17 cellular contexts compared by ENCODE assay signal in the genomic region with DNA sequence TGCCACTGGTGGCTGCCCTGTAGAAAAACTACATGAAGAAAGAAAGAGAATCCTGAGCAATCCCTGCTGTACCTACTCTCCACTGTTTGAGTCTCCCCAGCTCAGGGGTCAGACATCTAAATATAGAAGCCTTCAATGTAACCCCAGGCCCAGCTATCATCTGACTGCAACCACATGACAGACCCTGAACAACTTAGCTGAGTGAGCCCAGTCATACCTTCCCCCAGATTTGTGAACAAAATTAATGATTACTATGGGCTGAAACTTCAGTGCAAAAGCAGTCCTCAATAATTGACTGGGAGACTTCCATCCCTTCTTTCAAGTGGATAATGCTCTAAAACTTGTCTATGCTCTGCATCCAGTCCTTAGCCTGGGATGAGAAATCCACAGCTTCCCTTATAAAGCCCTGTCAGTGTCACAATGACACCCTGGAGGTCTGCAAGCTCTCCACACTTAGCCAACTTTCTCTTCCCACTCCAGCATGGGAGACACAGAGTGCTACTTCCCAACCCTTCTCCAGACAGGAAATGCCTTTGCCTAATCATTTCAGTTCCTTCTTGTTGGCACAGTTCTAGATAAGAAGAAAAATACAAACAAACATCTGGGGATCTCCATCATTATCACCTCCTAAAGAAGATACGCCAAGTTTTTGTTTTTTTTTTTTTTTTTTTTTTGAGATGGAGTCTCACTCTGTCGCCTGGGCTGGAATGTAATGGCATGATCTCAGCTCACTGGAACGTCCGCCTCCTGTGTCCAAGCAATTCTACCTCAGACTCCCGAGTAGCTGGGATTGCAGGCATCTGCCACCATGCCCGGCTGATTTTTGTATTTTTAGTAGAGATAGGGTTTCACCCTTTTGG.
DNase-seq lines count a peak whose midpoint lies in the region; FAIRE-seq and TF ChIP-seq lines count a peak whose summit lies in the region.
"Had no signal": no experiment of that assay in that cellular context is flagged by ENCODE, and none has a peak within 500 bp of the region (broad histone marks: within the 10 kb centered on the region; RNA-seq: fewer than 3 reads in every experiment).

No MANE protein-coding gene starts in this region.

- peak; percentile 61 for DNase-seq in CD1c-positive myeloid dendritic cell (ENCODE audit: extremely low spot score)
- DNase-seq in RCC 7860 (ENCODE audit: low spot score) = peak; percentile 18
- DNase-seq in fibroblast of villous mesenchyme (ENCODE audit: low read depth) = peak; percentile 30
- no peak for DNase-seq in neural progenitor cell (ENCODE audit: low spot score)
- no peak for DNase-seq in DMS53 (lab: John Stamatoyannopoulos, UW)
- DNase-seq in NCI-H187 (lab: John Stamatoyannopoulos, UW) = no peak
- no peak for DNase-seq in progenitor cell of endocrine pancreas (ENCODE audit: low spot score, unreplicated experiment)
- no peak for DNase-seq in activated CD4-positive, alpha-beta T cell treated with anti-CD3 and anti-CD28 coated beads, Interleukin-2, amount 10 ng/mL, durations not matched to agents 24 days and 14 days
- DNase-seq: activated naive CD4-positive, alpha-beta T cell treated with anti-CD3 and anti-CD28 coated beads, Interleukin-2, amount 10 ng/mL, durations not matched to agents 7 days and 5 days; caudate nucleus; HFFc6; NCI-H1436 treated with DMSO at 0.1 percent for 48 hours; nucleus accumbens; substantia nigra; WERI-Rb-1 had no signal

- no peak overlapping the region for H2AFZ ChIP-seq in neural progenitor cell (replicated peaks)

- H3K4me1 Mint-ChIP-seq in neural progenitor cell = no peaks in the 10 kb centered on the region
- H3K4me1 Mint-ChIP-seq in progenitor cell of endocrine pancreas (ENCODE audit: low read depth) = peaks cover 2% of the 10 kb centered on the region
- peaks cover 14% of the 10 kb centered on the region for H3K4me1 Mint-ChIP-seq in activated CD4-positive, alpha-beta T cell treated with anti-CD3 and anti-CD28 coated beads, Interleukin-2, amount 10 ng/mL, durations not matched to agents 24 days and 14 days

- H3K36me3 ChIP-seq in neural progenitor cell = no peaks in the 10 kb centered on the region
- H3K36me3 ChIP-seq: BLaER1, WERI-Rb-1 had no signal

- no peaks in the 10 kb centered on the region for H3K79me2 ChIP-seq in neural progenitor cell (ENCODE audit: low read depth)

- H3K9me3 Mint-ChIP-seq in neural progenitor cell = no peaks in the 10 kb centered on the region
- H3K9me3 Mint-ChIP-seq in progenitor cell of endocrine pancreas (ENCODE audit: low read depth) = no peaks in the 10 kb centered on the region
- peaks cover 8% of the 10 kb centered on the region for H3K9me3 Mint-ChIP-seq in activated CD4-positive, alpha-beta T cell treated with anti-CD3 and anti-CD28 coated beads, Interleukin-2, amount 10 ng/mL, durations not matched to agents 24 days and 14 days
- H3K9me3 Mint-ChIP-seq: activated naive CD4-positive, alpha-beta T cell treated with anti-CD3 and anti-CD28 coated beads, Interleukin-2, amount 10 ng/mL, durations not matched to agents 7 days and 5 days; HFFc6; mesothelial cell of epicardium had no signal

- TF ChIP-seq CTCF in fibroblast of villous mesenchyme (IDR thresholded peaks at IDR 0.05; ENCODE audit: insufficient read depth, low read depth, low read length) = no peak
- no peak for TF ChIP-seq CTCF in neural progenitor cell (IDR thresholded peaks at IDR 0.05)
- no peak for TF ChIP-seq CTCF in progenitor cell of endocrine pancreas (IDR thresholded peaks at IDR 0.05; ENCODE audit: unreplicated experiment)

- H3K4me3 Mint-ChIP-seq in neural progenitor cell = no peak overlapping the region
- H3K4me3 Mint-ChIP-seq in progenitor cell of endocrine pancreas (ENCODE audit: low read depth) = no peak overlapping the region
- no peak overlapping the region for H3K4me3 Mint-ChIP-seq in activated CD4-positive, alpha-beta T cell treated with anti-CD3 and anti-CD28 coated beads, Interleukin-2, amount 10 ng/mL, durations not matched to agents 24 days and 14 days
- H3K4me3 Mint-ChIP-seq: activated naive CD4-positive, alpha-beta T cell treated with anti-CD3 and anti-CD28 coated beads, Interleukin-2, amount 10 ng/mL, durations not matched to agents 7 days and 5 days; HFFc6; mesothelial cell of epicardium had no signal

- H3K9ac ChIP-seq in neural progenitor cell = no peak overlapping the region
- H3K9ac ChIP-seq: BLaER1 had no signal

- no peaks in the 10 kb centered on the region for H3F3A ChIP-seq in neural progenitor cell (ENCODE audit: low read depth)

- intact Hi-C loops in activated CD4-positive, alpha-beta T cell treated with anti-CD3 and anti-CD28 coated beads, Interleukin-2, amount 10 ng/mL, durations not matched to agents 24 days and 14 days (cut with micrococcal nuclease) = no loop called here

- no peaks in the 10 kb centered on the region for H4K20me1 ChIP-seq in neural progenitor cell (ENCODE audit: low read depth)
- H4K20me1 ChIP-seq: BLaER1 had no signal

- H3K27ac Mint-ChIP-seq in neural progenitor cell (peak overlapping the region; percentile 31), progenitor cell of endocrine pancreas (no peak overlapping the region)
- H3K27ac Mint-ChIP-seq in activated CD4-positive, alpha-beta T cell treated with anti-CD3 and anti-CD28 coated beads, Interleukin-2, amount 10 ng/mL, durations not matched to agents 24 days and 14 days = no peak overlapping the region
- H3K27ac Mint-ChIP-seq: activated naive CD4-positive, alpha-beta T cell treated with anti-CD3 and anti-CD28 coated beads, Interleukin-2, amount 10 ng/mL, durations not matched to agents 7 days and 5 days; HFFc6; mesothelial cell of epicardium had no signal

- no peaks in the 10 kb centered on the region for H3K9me3 ChIP-seq in neural progenitor cell (ENCODE audit: low read depth)
- H3K9me3 ChIP-seq: BLaER1 had no signal

- no peak overlapping the region for H3K4me2 ChIP-seq in neural progenitor cell
- H3K4me2 ChIP-seq: BLaER1 had no signal

- FAIRE-seq in RCC 7860 (lab: Jason Lieb, UNC) = no peak

- H3K4me3 ChIP-seq in fibroblast of villous mesenchyme (ENCODE audit: low read depth, low read length) = no peak overlapping the region
- no peak overlapping the region for H3K4me3 ChIP-seq in neural progenitor cell
- H3K4me3 ChIP-seq: BLaER1 had no signal

- H3K36me3 Mint-ChIP-seq in neural progenitor cell (no peaks in the 10 kb centered on the region), progenitor cell of endocrine pancreas (ENCODE audit: insufficient read depth) (no peaks in the 10 kb centered on the region)
- no peaks in the 10 kb centered on the region for H3K36me3 Mint-ChIP-seq in activated CD4-positive, alpha-beta T cell treated with anti-CD3 and anti-CD28 coated beads, Interleukin-2, amount 10 ng/mL, durations not matched to agents 24 days and 14 days (ENCODE audit: low read depth)
- H3K36me3 Mint-ChIP-seq: activated naive CD4-positive, alpha-beta T cell treated with anti-CD3 and anti-CD28 coated beads, Interleukin-2, amount 10 ng/mL, durations not matched to agents 7 days and 5 days; mesothelial cell of epicardium had no signal

- H3K27me3 Mint-ChIP-seq in neural progenitor cell (ENCODE audit: insufficient read depth, low read depth) = no peaks in the 10 kb centered on the region
- peaks cover 14% of the 10 kb centered on the region for H3K27me3 Mint-ChIP-seq in progenitor cell of endocrine pancreas
- no peaks in the 10 kb centered on the region for H3K27me3 Mint-ChIP-seq in activated CD4-positive, alpha-beta T cell treated with anti-CD3 and anti-CD28 coated beads, Interleukin-2, amount 10 ng/mL, durations not matched to agents 24 days and 14 days

- no peak overlapping the region for H3K27ac ChIP-seq in neural progenitor cell
- H3K27ac ChIP-seq: BLaER1, WERI-Rb-1 had no signal

- no peaks in the 10 kb centered on the region for H3K27me3 ChIP-seq in neural progenitor cell
- H3K27me3 ChIP-seq: BLaER1 had no signal

- H3K4me1 ChIP-seq in neural progenitor cell = no peaks in the 10 kb centered on the region

Comparison
In these comparisons a context has a peak if more than half of its experiments do, and no peak if none do; other contexts are left out.
1. DNase-seq: peak in CD1c-positive myeloid dendritic cell (single experiment), RCC 7860 (single experiment) and fibroblast of villous mesenchyme (single experiment); none in neural progenitor cell (single experiment), DMS53 (single experiment), NCI-H187 (0 of 2), progenitor cell of endocrine pancreas (single experiment) and activated CD4-positive, alpha-beta T cell treated with anti-CD3 and anti-CD28 coated beads, Interleukin-2, amount 10 ng/mL, durations not matched to agents 24 days and 14 days (single experiment).